In genomic region chr11:93751001-93751400, GRCh38 we compare ENCODE assay signal across 39 cellular contexts.
"Had no signal": no experiment of that assay in that cellular context is flagged by ENCODE, and none has a peak within 500 bp of the region (broad histone marks: within the 10 kb centered on the region; RNA-seq: fewer than 3 reads in every experiment).

No MANE protein-coding gene starts in this region.

- H3K4me3 ChIP-seq: adrenal gland, ascending aorta, body of pancreas, breast epithelium, cardiac muscle cell had no signal

- ATAC-seq: activated naive CD4-positive, alpha-beta T cell treated with anti-CD3 and anti-CD28 coated beads, Interleukin-2, amount 50 U/mL, for 72 hours; activated naive CD8-positive, alpha-beta T cell treated with anti-CD3 and anti-CD28 coated beads, Interleukin-2, amount 50 U/mL, for 24 hours; activated T-cell treated with anti-CD3 and anti-CD28 coated beads, Interleukin-2, amount 50 U/mL, for 4 hours; activated T-cell treated with anti-CD3 and anti-CD28 coated beads, Interleukin-2, amount 50 U/mL, for 72 hours; activated T-helper 17 cell treated with anti-CD3 and anti-CD28 coated beads, Interleukin-2, amount 50 U/mL, for 72 hours; body of pancreas had no signal

- H3K36me3 ChIP-seq: breast epithelium had no signal

- H3K4me1 Mint-ChIP-seq: activated naive CD4-positive, alpha-beta T cell treated with anti-CD3 and anti-CD28 coated beads, Interleukin-2, amount 10 ng/mL, durations not matched to agents 7 days and 5 days; activated naive CD8-positive, alpha-beta T cell treated with anti-CD3 and anti-CD28 coated beads, Interleukin-2, amount 10 ng/mL, durations not matched to agents 7 days and 5 days; activated naive CD8-positive, alpha-beta T cell treated with anti-CD3 and anti-CD28 coated beads, Interleukin-2, amount 50 U/mL, for 24 hours; central memory CD8-positive, alpha-beta T cell had no signal

- H3K4me3 Mint-ChIP-seq: activated naive CD4-positive, alpha-beta T cell treated with anti-CD3 and anti-CD28 coated beads for 36 hours; activated naive CD4-positive, alpha-beta T cell treated with anti-CD3 and anti-CD28 coated beads, Interleukin-2, amount 10 ng/mL, durations not matched to agents 7 days and 5 days; activated naive CD4-positive, alpha-beta T cell treated with anti-CD3 and anti-CD28 coated beads, Interleukin-2, amount 50 U/mL, for 24 hours; activated naive CD8-positive, alpha-beta T cell; activated naive CD8-positive, alpha-beta T cell treated with anti-CD3 and anti-CD28 coated beads for 36 hours; activated naive CD8-positive, alpha-beta T cell treated with anti-CD3 and anti-CD28 coated beads, Interleukin-2, amount 10 ng/mL, durations not matched to agents 7 days and 5 days; activated naive CD8-positive, alpha-beta T cell treated with anti-CD3 and anti-CD28 coated beads, Interleukin-2, amount 50 U/mL, for 24 hours; activated T-cell treated with anti-CD3 and anti-CD28 coated beads, Interleukin-2, amount 50 U/mL, for 24 hours; activated T-cell treated with anti-CD3 and anti-CD28 coated beads, Interleukin-2, amount 50 U/mL, for 4 hours; activated T-cell treated with anti-CD3 and anti-CD28 coated beads, Interleukin-2, amount 50 U/mL, for 72 hours; activated T-helper 1 cell treated with anti-CD3 and anti-CD28 coated beads, Interleukin-12 subunit alpha, Interleukin-12 subunit beta, Interleukin-2, Interleukin-4 antibody, amounts not matched to agents 30 ng/mL and 10 ng/mL and 1 ng/mL, durations not matched to agents 14 hours and 24 hours and 36 hours; activated T-helper 17 cell treated with anti-CD3 and anti-CD28 coated beads, Interleukin-2, amount 50 U/mL, for 72 hours; brain; central memory CD8-positive, alpha-beta T cell had no signal

- H3K27me3 Mint-ChIP-seq: activated naive CD4-positive, alpha-beta T cell treated with anti-CD3 and anti-CD28 coated beads, Interleukin-2, amount 10 ng/mL, durations not matched to agents 7 days and 5 days; activated naive CD4-positive, alpha-beta T cell treated with anti-CD3 and anti-CD28 coated beads, Interleukin-2, amount 50 U/mL, for 24 hours; activated naive CD8-positive, alpha-beta T cell; activated naive CD8-positive, alpha-beta T cell treated with anti-CD3 and anti-CD28 coated beads for 36 hours; activated naive CD8-positive, alpha-beta T cell treated with anti-CD3 and anti-CD28 coated beads, Interleukin-2, amount 10 ng/mL, durations not matched to agents 7 days and 5 days; activated naive CD8-positive, alpha-beta T cell treated with anti-CD3 and anti-CD28 coated beads, Interleukin-2, amount 50 U/mL, for 24 hours; activated T-cell treated with anti-CD3 and anti-CD28 coated beads, Interleukin-2, amount 50 U/mL, for 24 hours; activated T-helper 17 cell treated with anti-CD3 and anti-CD28 coated beads, Interleukin-2, amount 50 U/mL, for 72 hours; brain; central memory CD8-positive, alpha-beta T cell had no signal

- H3K9me3 Mint-ChIP-seq: activated naive CD4-positive, alpha-beta T cell treated with anti-CD3 and anti-CD28 coated beads for 36 hours; activated naive CD4-positive, alpha-beta T cell treated with anti-CD3 and anti-CD28 coated beads, Interleukin-2, amount 10 ng/mL, durations not matched to agents 7 days and 5 days; activated naive CD4-positive, alpha-beta T cell treated with anti-CD3 and anti-CD28 coated beads, Interleukin-2, amount 50 U/mL, for 24 hours; activated naive CD4-positive, alpha-beta T cell treated with anti-CD3 and anti-CD28 coated beads, Interleukin-2, amount 50 U/mL, for 72 hours; activated naive CD8-positive, alpha-beta T cell treated with anti-CD3 and anti-CD28 coated beads for 36 hours; activated naive CD8-positive, alpha-beta T cell treated with anti-CD3 and anti-CD28 coated beads, Interleukin-2, amount 10 ng/mL, durations not matched to agents 7 days and 5 days; activated naive CD8-positive, alpha-beta T cell treated with anti-CD3 and anti-CD28 coated beads, Interleukin-2, amount 50 U/mL, for 24 hours; activated T-cell treated with anti-CD3 and anti-CD28 coated beads, Interleukin-2, amount 50 U/mL, for 24 hours; activated T-cell treated with anti-CD3 and anti-CD28 coated beads, Interleukin-2, amount 50 U/mL, for 4 hours; activated T-cell treated with anti-CD3 and anti-CD28 coated beads, Interleukin-2, amount 50 U/mL, for 72 hours; activated T-helper 1 cell treated with anti-CD3 and anti-CD28 coated beads, Interleukin-12 subunit alpha, Interleukin-12 subunit beta, Interleukin-2, Interleukin-4 antibody, amounts not matched to agents 30 ng/mL and 10 ng/mL and 1 ng/mL, durations not matched to agents 14 hours and 24 hours and 36 hours; activated T-helper 17 cell treated with anti-CD3 and anti-CD28 coated beads, Interleukin-2, amount 50 U/mL, for 72 hours; activated T-helper 2 cell treated with anti-CD3 and anti-CD28 coated beads, Interferon-gamma antibody, Interleukin-2, Interleukin-4, amounts not matched to agents 10 μg/mL and 5 μg/mL and 100 μg/mL, durations not matched to agents 14 hours and 24 hours and 36 hours; brain; central memory CD8-positive, alpha-beta T cell had no signal

- H3K27ac Mint-ChIP-seq: activated naive CD4-positive, alpha-beta T cell treated with anti-CD3 and anti-CD28 coated beads for 36 hours; activated naive CD4-positive, alpha-beta T cell treated with anti-CD3 and anti-CD28 coated beads, Interleukin-2, amount 10 ng/mL, durations not matched to agents 7 days and 5 days; activated naive CD4-positive, alpha-beta T cell treated with anti-CD3 and anti-CD28 coated beads, Interleukin-2, amount 50 U/mL, for 24 hours; activated naive CD4-positive, alpha-beta T cell treated with anti-CD3 and anti-CD28 coated beads, Interleukin-2, amount 50 U/mL, for 72 hours; activated naive CD8-positive, alpha-beta T cell; activated naive CD8-positive, alpha-beta T cell treated with anti-CD3 and anti-CD28 coated beads for 36 hours; activated naive CD8-positive, alpha-beta T cell treated with anti-CD3 and anti-CD28 coated beads, Interleukin-2, amount 10 ng/mL, durations not matched to agents 7 days and 5 days; activated naive CD8-positive, alpha-beta T cell treated with anti-CD3 and anti-CD28 coated beads, Interleukin-2, amount 50 U/mL, for 24 hours; activated T-cell treated with anti-CD3 and anti-CD28 coated beads, Interleukin-2, amount 50 U/mL, for 24 hours; activated T-cell treated with anti-CD3 and anti-CD28 coated beads, Interleukin-2, amount 50 U/mL, for 72 hours; activated T-helper 1 cell treated with anti-CD3 and anti-CD28 coated beads, Interleukin-12 subunit alpha, Interleukin-12 subunit beta, Interleukin-2, Interleukin-4 antibody, amounts not matched to agents 30 ng/mL and 10 ng/mL and 1 ng/mL, durations not matched to agents 14 hours and 24 hours and 36 hours; activated T-helper 17 cell treated with anti-CD3 and anti-CD28 coated beads, Interleukin-2, amount 50 U/mL, for 72 hours; activated T-helper 2 cell treated with anti-CD3 and anti-CD28 coated beads, Interferon-gamma antibody, Interleukin-2, Interleukin-4, amounts not matched to agents 10 μg/mL and 5 μg/mL and 100 μg/mL, durations not matched to agents 14 hours and 24 hours and 36 hours; brain had no signal

- H3K27me3 ChIP-seq: adrenal gland, ascending aorta, body of pancreas, brain microvascular endothelial cell, breast epithelium, cardiac muscle cell had no signal

- DNase-seq: activated effector memory CD4-positive, alpha-beta T cell treated with anti-CD3 and anti-CD28 coated beads, Interleukin-2, amount 50 U/mL, for 16 hours; activated effector memory CD4-positive, alpha-beta T cell treated with Interleukin-2 at 50 U/mL for 16 hours; activated gamma-delta T cell; activated gamma-delta T cell treated with Interleukin-2 at 50 U/mL for 16 hours; activated naive CD4-positive, alpha-beta T cell; activated naive CD4-positive, alpha-beta T cell treated with anti-CD3 and anti-CD28 coated beads for 36 hours; activated naive CD4-positive, alpha-beta T cell treated with anti-CD3 and anti-CD28 coated beads, Interleukin-2, amount 10 ng/mL, durations not matched to agents 7 days and 5 days; activated naive CD4-positive, alpha-beta T cell treated with anti-CD3 and anti-CD28 coated beads, Interleukin-2, amount 50 U/mL, for 16 hours; activated naive CD4-positive, alpha-beta T cell treated with Interleukin-2 at 50 U/mL for 16 hours; activated naive CD8-positive, alpha-beta T cell treated with anti-CD3 and anti-CD28 coated beads for 36 hours; activated naive CD8-positive, alpha-beta T cell treated with anti-CD3 and anti-CD28 coated beads, Interleukin-2, amount 10 ng/mL, durations not matched to agents 7 days and 5 days; activated naive CD8-positive, alpha-beta T cell treated with anti-CD3 and anti-CD28 coated beads, Interleukin-2, amount 50 U/mL, for 24 hours; activated T-cell treated with anti-CD3 and anti-CD28 coated beads for 4 hours; activated T-cell treated with anti-CD3 and anti-CD28 coated beads, Interleukin-2, amount 50 U/mL, for 1 hour; activated T-cell treated with anti-CD3 and anti-CD28 coated beads, Interleukin-2, amount 50 U/mL, for 24 hours; activated T-cell treated with anti-CD3 and anti-CD28 coated beads, Interleukin-2, amount 50 U/mL, for 4 hours; activated T-cell treated with anti-CD3 and anti-CD28 coated beads, Interleukin-2, amount 50 U/mL, for 48 hours; activated T-cell treated with anti-CD3 and anti-CD28 coated beads, Interleukin-2, amount 50 U/mL, for 72 hours; adrenal gland; amniotic stem cell; amygdala; anterior cingulate cortex; aorta; body of pancreas; brain microvascular endothelial cell; caudate nucleus; central memory CD4-positive, alpha-beta T cell; cerebellar nuclear complex had no signal

- H3K36me3 Mint-ChIP-seq: activated naive CD4-positive, alpha-beta T cell treated with anti-CD3 and anti-CD28 coated beads, Interleukin-2, amount 50 U/mL, for 72 hours had no signal

- H3K27ac ChIP-seq: adrenal gland, ascending aorta, body of pancreas, brain microvascular endothelial cell, breast epithelium, cardiac muscle cell had no signal

- H3K4me1 ChIP-seq: adrenal gland, ascending aorta, breast epithelium had no signal

- H3K9me3 ChIP-seq: adrenal gland, ascending aorta, body of pancreas, breast epithelium had no signal
